ENCODE assay signal across 25 cellular contexts in the genomic region with DNA sequence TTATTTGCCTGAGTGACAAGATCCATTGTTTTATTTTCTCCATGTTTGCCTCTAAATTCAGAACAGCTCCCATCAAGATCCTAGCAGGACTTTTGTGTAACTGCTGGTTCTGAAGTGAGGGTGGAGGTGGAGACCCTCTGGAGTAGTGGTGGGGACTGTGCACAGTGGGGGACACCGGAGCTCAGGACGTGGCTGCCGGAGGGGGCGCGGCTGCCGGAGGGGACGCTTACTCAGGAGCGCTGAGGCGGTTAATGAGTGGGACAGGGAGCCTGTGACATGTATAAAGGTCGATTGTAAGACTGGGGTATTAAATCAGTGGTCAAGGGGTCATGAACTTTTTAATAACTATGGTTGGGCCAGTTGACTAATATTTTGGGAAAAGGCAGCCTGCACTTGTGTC.
"Had no signal": no experiment of that assay in that cellular context is flagged by ENCODE, and none has a peak within 500 bp of the region (broad histone marks: within the 10 kb centered on the region; RNA-seq: fewer than 3 reads in every experiment).

No MANE protein-coding gene starts in this region.

- H3K4me1 ChIP-seq: ascending aorta, sigmoid colon, stomach, suprapubic skin had no signal

- H3K27ac ChIP-seq: adrenal gland, ascending aorta, brain microvascular endothelial cell, coronary artery, gastroesophageal sphincter, sigmoid colon, stomach, suprapubic skin, tibial artery had no signal

- DNase-seq: activated CD4-positive, alpha-beta T cell treated with anti-CD3 and anti-CD28 coated beads for 48 hours; activated CD4-positive, alpha-beta T cell treated with anti-CD3 and anti-CD28 coated beads, Interleukin-2, amount 50 U/mL, for 48 hours; activated CD8-positive, alpha-beta memory T cell treated with anti-CD3 and anti-CD28 coated beads for 24 hours; activated effector memory CD4-positive, alpha-beta T cell treated with anti-CD3 and anti-CD28 coated beads, Interleukin-2, amount 50 U/mL, for 16 hours; activated naive CD4-positive, alpha-beta T cell treated with anti-CD3 and anti-CD28 coated beads for 36 hours; activated naive CD8-positive, alpha-beta T cell treated with anti-CD3 and anti-CD28 coated beads for 36 hours; adrenal gland; brain microvascular endothelial cell; hippocampal formation; left colon; midbrain; naive thymus-derived CD4-positive, alpha-beta T cell; sigmoid colon; small intestine; stimulated activated CD4-positive, alpha-beta T cell treated with anti-CD3 and anti-CD28 coated beads, Interleukin-4, amount 100 ng/mL, for 24 hours; stomach; T-cell; tibial artery had no signal

- H3K27me3 ChIP-seq: adrenal gland, ascending aorta, brain microvascular endothelial cell, gastroesophageal sphincter, sigmoid colon, stomach, suprapubic skin, tibial artery had no signal

- H3K4me3 ChIP-seq: adrenal gland, ascending aorta, coronary artery, gastroesophageal sphincter, sigmoid colon, stomach, suprapubic skin, tibial artery had no signal

- ATAC-seq: gastroesophageal sphincter; left colon; naive thymus-derived CD4-positive, alpha-beta T cell; stimulated activated memory B cell treated with anti-CD40 and anti-IgM and Interleukin-4, amounts not matched to agents 10 μg/mL and 1 μg/mL and 100 μg/mL, for 72 hours; T-cell had no signal

- H3K27ac Mint-ChIP-seq: activated naive CD4-positive, alpha-beta T cell treated with anti-CD3 and anti-CD28 coated beads for 36 hours; activated naive CD8-positive, alpha-beta T cell treated with anti-CD3 and anti-CD28 coated beads for 36 hours; memory B cell; stimulated activated memory B cell treated with anti-CD40 and anti-IgM and Interleukin-4, amounts not matched to agents 10 μg/mL and 1 μg/mL and 100 μg/mL, for 72 hours; T-helper 2 cell treated with Interferon-gamma antibody and Interleukin-4, amounts not matched to agents 5 μg/mL and 100 μg/mL, for 36 hours had no signal

- H3K27me3 Mint-ChIP-seq: activated naive CD8-positive, alpha-beta T cell treated with anti-CD3 and anti-CD28 coated beads for 36 hours; memory B cell; naive thymus-derived CD4-positive, alpha-beta T cell; stimulated activated memory B cell treated with anti-CD40 and anti-IgM and Interleukin-4, amounts not matched to agents 10 μg/mL and 1 μg/mL and 100 μg/mL, for 72 hours; T-cell had no signal

- H3K4me3 Mint-ChIP-seq: activated naive CD4-positive, alpha-beta T cell treated with anti-CD3 and anti-CD28 coated beads for 36 hours; activated naive CD8-positive, alpha-beta T cell treated with anti-CD3 and anti-CD28 coated beads for 36 hours; memory B cell; naive thymus-derived CD4-positive, alpha-beta T cell; stimulated activated memory B cell treated with anti-CD40 and anti-IgM and Interleukin-4, amounts not matched to agents 10 μg/mL and 1 μg/mL and 100 μg/mL, for 72 hours; T-cell; T-helper 2 cell treated with Interferon-gamma antibody and Interleukin-4, amounts not matched to agents 5 μg/mL and 100 μg/mL, for 36 hours had no signal
